12 cellular contexts compared by ENCODE assay signal in the genomic region with DNA sequence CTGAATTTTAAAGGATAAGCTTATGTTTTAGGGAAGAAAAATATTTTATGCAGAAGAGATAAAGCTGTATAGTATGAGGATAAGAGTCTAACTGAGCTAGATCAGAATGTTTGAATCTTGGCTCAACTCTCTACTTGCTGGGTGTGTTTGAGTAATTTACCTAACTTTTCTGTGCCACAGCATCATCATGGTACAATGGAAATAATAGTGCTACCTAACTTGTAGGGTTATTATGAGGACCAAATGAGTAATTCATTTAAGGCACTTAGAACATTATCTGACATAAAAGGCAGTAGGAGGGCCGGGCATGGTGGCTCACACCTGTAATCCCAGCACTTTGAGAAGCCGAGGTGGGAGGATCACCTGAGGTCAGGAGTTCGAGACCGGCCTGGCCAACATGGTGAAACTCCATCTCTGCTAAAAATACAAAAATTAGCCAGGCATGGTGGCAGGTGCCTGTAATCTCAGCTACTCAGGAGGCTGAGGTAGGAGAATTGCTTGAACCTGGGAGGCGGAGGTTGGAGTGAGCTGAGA. TPM values are rescaled to one million over a fixed set of nuclear protein-coding genes. Genes with fewer than 3 reads are reported as not detected.
DNase-seq lines count a peak whose midpoint lies in the region; ATAC-seq and TF ChIP-seq lines count a peak whose summit lies in the region.
"Not testable (repeated sequence)": the region's sequence is repeated elsewhere in the genome, so short reads cannot be mapped to it uniquely, and the experiment has no call there.
"Had no signal": no experiment of that assay in that cellular context is flagged by ENCODE, and none has a peak within 500 bp of the region (broad histone marks: within the 10 kb centered on the region; RNA-seq: fewer than 3 reads in every experiment).

No MANE protein-coding gene starts in this region.

- H3K9me3 ChIP-seq in CD8-positive, alpha-beta T cell (ENCODE audit: low read length); T-helper 17 cell (ENCODE audit: control insufficient read depth, low read length, poor library complexity, severe bottlenecking); naive thymus-derived CD4-positive, alpha-beta T cell (ENCODE audit: control insufficient read depth in 2 of 3, low read length in 3 of 3): not testable (repeated sequence)

- not testable (repeated sequence) for ATAC-seq in CD8-positive, alpha-beta T cell; T-helper 17 cell; naive thymus-derived CD4-positive, alpha-beta T cell
- peak; percentile 41 for ATAC-seq in stimulated activated naive CD8-positive, alpha-beta T cell treated with anti-CD3 and anti-CD28 coated beads, Interleukin-15, Interleukin-2, amounts not matched to agents 100 U/mL and 50 U/mL, for 24 hours

- H3K36me3 ChIP-seq in CD8-positive, alpha-beta T cell (ENCODE audit: insufficient read depth, low read length): peaks cover 34% of the 10 kb centered on the region
- H3K36me3 ChIP-seq in naive thymus-derived CD4-positive, alpha-beta T cell (ENCODE audit: control insufficient read depth in 2 of 3, insufficient read depth in 3 of 3, low read length in 3 of 3): peaks cover 33 to 45% (median 37%) of the 10 kb centered on the region in 3 experiments

- peak overlapping the region; percentile 100 for H3K27ac Mint-ChIP-seq in CD8-positive, alpha-beta T cell
- H3K27ac Mint-ChIP-seq in T-helper 17 cell: peak overlapping the region; percentile 100
- H3K27ac Mint-ChIP-seq in activated CD4-positive, alpha-beta T cell treated with anti-CD3 and anti-CD28 coated beads, Interleukin-2, amount 10 ng/mL, durations not matched to agents 7 days and 5 days: peak overlapping the region; percentile 99
- peak overlapping the region; percentile 99 for H3K27ac Mint-ChIP-seq in activated naive CD8-positive, alpha-beta T cell treated with anti-CD3 and anti-CD28 coated beads for 36 hours
- H3K27ac Mint-ChIP-seq in naive thymus-derived CD4-positive, alpha-beta T cell: peak overlapping the region; percentile 56 to 100 (median 99)

- H3K4me1 ChIP-seq in CD8-positive, alpha-beta T cell (ENCODE audit: insufficient read depth, low read length): peaks cover 76% of the 10 kb centered on the region
- peaks cover 50 to 70% of the 10 kb centered on the region in 2 donors for H3K4me1 ChIP-seq in naive thymus-derived CD4-positive, alpha-beta T cell (ENCODE audit: control insufficient read depth in 2 of 2, insufficient read depth in 2 of 2, low read length in 2 of 2)

- POLR2A ChIA-PET in CD8-positive, alpha-beta T cell (lab: Charles Lee): interaction anchor here (0.9 to 13.9 kb wide), 3 partner anchors 14 to 84 kb away, joined by 3 to 336 read pairs (median 3); partner anchors contain the start of genes CD3D, CD3G and JAML
- POLR2A ChIA-PET in activated CD4-positive, alpha-beta T cell treated with anti-CD3 and anti-CD28 coated beads, Interleukin-2, amount 10 ng/mL, durations not matched to agents 7 days and 5 days (lab: Charles Lee): not testable (repeated sequence)
- POLR2A ChIA-PET in naive thymus-derived CD4-positive, alpha-beta T cell (lab: Charles Lee): interaction anchor here (0.6 to 5.0 kb wide), 8 partner anchors 9 to 263 kb away, joined by 3 to 31 read pairs (median 3); partner anchors contain the start of genes ARCN1 and JAML

- H3K4me3 ChIP-seq in CD8-positive, alpha-beta T cell (ENCODE audit: low read depth, low read length): not testable (repeated sequence)
- H3K4me3 ChIP-seq in naive thymus-derived CD4-positive, alpha-beta T cell (ENCODE audit: low read length): peak overlapping the region; percentile 59

- not testable (repeated sequence) for H3K9me3 Mint-ChIP-seq in CD8-positive, alpha-beta T cell; activated CD4-positive, alpha-beta T cell treated with anti-CD3 and anti-CD28 coated beads, Interleukin-2, amount 10 ng/mL, durations not matched to agents 7 days and 5 days; activated naive CD8-positive, alpha-beta T cell treated with anti-CD3 and anti-CD28 coated beads for 36 hours; naive thymus-derived CD4-positive, alpha-beta T cell

- not testable (repeated sequence) for H3K27ac ChIP-seq in CD8-positive, alpha-beta T cell (ENCODE audit: low read depth, low read length)
- H3K27ac ChIP-seq in naive thymus-derived CD4-positive, alpha-beta T cell (ENCODE audit: low read depth, low read length): peak overlapping the region; percentile 92

- H3K27me3 ChIP-seq in CD8-positive, alpha-beta T cell (ENCODE audit: insufficient read depth, low read length); naive thymus-derived CD4-positive, alpha-beta T cell (ENCODE audit: control insufficient read depth in 2 of 2, insufficient read depth in 2 of 2, low read length in 2 of 2): not testable (repeated sequence)

- H3K27me3 Mint-ChIP-seq in CD8-positive, alpha-beta T cell (ENCODE audit: low read depth); T-helper 17 cell; activated CD4-positive, alpha-beta T cell treated with anti-CD3 and anti-CD28 coated beads, Interleukin-2, amount 10 ng/mL, durations not matched to agents 7 days and 5 days; activated naive CD8-positive, alpha-beta T cell treated with anti-CD3 and anti-CD28 coated beads for 36 hours; naive thymus-derived CD4-positive, alpha-beta T cell: not testable (repeated sequence)

- peaks cover 84% of the 10 kb centered on the region for H3K36me3 Mint-ChIP-seq in CD8-positive, alpha-beta T cell
- H3K36me3 Mint-ChIP-seq in T-helper 17 cell (ENCODE audit: low read depth): peaks cover 21% of the 10 kb centered on the region
- H3K36me3 Mint-ChIP-seq in activated CD4-positive, alpha-beta T cell treated with anti-CD3 and anti-CD28 coated beads, Interleukin-2, amount 10 ng/mL, durations not matched to agents 7 days and 5 days (ENCODE audit: low read depth): peaks cover 85% of the 10 kb centered on the region
- H3K36me3 Mint-ChIP-seq in activated naive CD8-positive, alpha-beta T cell treated with anti-CD3 and anti-CD28 coated beads for 36 hours: peaks cover 78% of the 10 kb centered on the region
- H3K36me3 Mint-ChIP-seq in naive thymus-derived CD4-positive, alpha-beta T cell: peaks cover 25 to 73% (median 65%) of the 10 kb centered on the region in 5 donors

- not testable (repeated sequence) for TF ChIP-seq CTCF in CD8-positive, alpha-beta T cell (IDR thresholded peaks at IDR 0.05)

- CTCF ChIA-PET in CD8-positive, alpha-beta T cell (lab: Charles Lee): interaction anchor here (0.7 to 3.0 kb wide), 6 partner anchors 10 to 501 kb away, joined by 3 to 17 read pairs (median 4); no protein-coding TSS in a partner anchor
- CTCF ChIA-PET in activated CD4-positive, alpha-beta T cell treated with anti-CD3 and anti-CD28 coated beads, Interleukin-2, amount 10 ng/mL, durations not matched to agents 7 days and 5 days (lab: Charles Lee): interaction anchor here (0.7 to 2.5 kb wide), 8 partner anchors 14 to 111 kb away, joined by 3 to 8 read pairs (median 5); no protein-coding TSS in a partner anchor
- CTCF ChIA-PET in naive thymus-derived CD4-positive, alpha-beta T cell (lab: Charles Lee): interaction anchor here (0.7 to 2.9 kb wide), 10 partner anchors 11 to 754 kb away, joined by 3 to 22 read pairs (median 3); partner anchors contain the start of genes CD3D and CD3G

- intact Hi-C loops in CD8-positive, alpha-beta T cell (cut with DNase I, micrococcal nuclease): loop anchor here in 1 of 2 experiments (5.0 kb wide), 2 partner anchors 57 to 618 kb away; partner anchors contain the start of genes BCL9L and MPZL3
- intact Hi-C loops in naive thymus-derived CD4-positive, alpha-beta T cell (cut with micrococcal nuclease): not testable (repeated sequence)

- peak overlapping the region; percentile 81 for H3K4me3 Mint-ChIP-seq in CD8-positive, alpha-beta T cell
- peak overlapping the region; percentile 64 for H3K4me3 Mint-ChIP-seq in T-helper 17 cell
- H3K4me3 Mint-ChIP-seq in activated CD4-positive, alpha-beta T cell treated with anti-CD3 and anti-CD28 coated beads, Interleukin-2, amount 10 ng/mL, durations not matched to agents 7 days and 5 days: peak overlapping the region; percentile 99
- H3K4me3 Mint-ChIP-seq in activated naive CD8-positive, alpha-beta T cell treated with anti-CD3 and anti-CD28 coated beads for 36 hours: peak overlapping the region; percentile 95
- H3K4me3 Mint-ChIP-seq in naive thymus-derived CD4-positive, alpha-beta T cell: peak overlapping the region; percentile 83 to 100 (median 99)

- DNase-seq in CD8-positive, alpha-beta T cell; T-helper 17 cell; activated CD4-positive, alpha-beta T cell treated with anti-CD3 and anti-CD28 coated beads, Interleukin-2, amount 10 ng/mL, durations not matched to agents 7 days and 5 days; activated naive CD8-positive, alpha-beta T cell treated with anti-CD3 and anti-CD28 coated beads for 36 hours; stimulated activated naive CD8-positive, alpha-beta T cell treated with anti-CD3 and anti-CD28 coated beads, Interleukin-15, Interleukin-2, amounts not matched to agents 100 U/mL and 50 U/mL, for 24 hours: not testable (repeated sequence)
- peak; percentile 40 for DNase-seq in activated T-cell treated with anti-CD3 and anti-CD28 coated beads, Interleukin-2, amount 50 U/mL, for 1 hour
- peak; percentile 36 for DNase-seq in activated naive CD4-positive, alpha-beta T cell treated with Interleukin-2 at 50 U/mL for 16 hours
- DNase-seq in naive thymus-derived CD4-positive, alpha-beta T cell: peak in 1 of 9 donors; percentile 36

- peaks cover 89% of the 10 kb centered on the region for H3K4me1 Mint-ChIP-seq in CD8-positive, alpha-beta T cell (ENCODE audit: low read depth)
- peaks cover 63% of the 10 kb centered on the region for H3K4me1 Mint-ChIP-seq in T-helper 17 cell
- H3K4me1 Mint-ChIP-seq in activated CD4-positive, alpha-beta T cell treated with anti-CD3 and anti-CD28 coated beads, Interleukin-2, amount 10 ng/mL, durations not matched to agents 7 days and 5 days: peaks cover 82% of the 10 kb centered on the region
- peaks cover 73% of the 10 kb centered on the region for H3K4me1 Mint-ChIP-seq in activated naive CD8-positive, alpha-beta T cell treated with anti-CD3 and anti-CD28 coated beads for 36 hours
- H3K4me1 Mint-ChIP-seq in naive thymus-derived CD4-positive, alpha-beta T cell: peaks cover 52 to 91% (median 78%) of the 10 kb centered on the region in 7 donors

RNA-seq across cellular contexts. Expression of gene CD3E, which starts 4.5 kb away (rescaled TPM):
- 100 to 1,000 TPM; 413 to 436 TPM for total RNA-seq in CD8-positive, alpha-beta T cell
- total RNA-seq in T-helper 17 cell: 100 to 1,000 TPM; 511 to 544 TPM
- total RNA-seq in activated CD4-positive, alpha-beta T cell treated with anti-CD3 and anti-CD28 coated beads, Interleukin-2, amount 10 ng/mL, durations not matched to agents 7 days and 5 days: 100 to 1,000 TPM; 680 to 841 TPM
- 100 to 1,000 TPM; 364 TPM for total RNA-seq in activated naive CD8-positive, alpha-beta T cell treated with anti-CD3 and anti-CD28 coated beads for 36 hours
- total RNA-seq in naive thymus-derived CD4-positive, alpha-beta T cell: 100 to 1,000 TPM; 392 to 706 (median 670) TPM
- polyA plus RNA-seq in naive thymus-derived CD4-positive, alpha-beta T cell: 1,000 to 10,000 TPM in 1 of 2 donors, 100 to 1,000 TPM in 1; 987 to 1,286 TPM
- total RNA-seq: H4, NCI-H460 had no signal

RNA-seq across cellular contexts. Expression of gene CD3D, which starts 33.4 kb away (rescaled TPM):
- total RNA-seq in CD8-positive, alpha-beta T cell: 100 to 1,000 TPM; 244 to 265 TPM
- total RNA-seq in T-helper 17 cell: 100 to 1,000 TPM; 313 to 354 TPM
- total RNA-seq in activated CD4-positive, alpha-beta T cell treated with anti-CD3 and anti-CD28 coated beads, Interleukin-2, amount 10 ng/mL, durations not matched to agents 7 days and 5 days: 100 to 1,000 TPM; 489 to 557 TPM
- 100 to 1,000 TPM; 341 to 350 TPM for total RNA-seq in activated naive CD8-positive, alpha-beta T cell treated with anti-CD3 and anti-CD28 coated beads for 36 hours
- 100 to 1,000 TPM; 232 to 597 (median 352) TPM for total RNA-seq in naive thymus-derived CD4-positive, alpha-beta T cell
- 1,000 to 10,000 TPM in 1 of 2 donors, 100 to 1,000 TPM in 1; 947 to 1,287 TPM for polyA plus RNA-seq in naive thymus-derived CD4-positive, alpha-beta T cell
- total RNA-seq: Caco-2, H4, NCI-H460 had no signal

RNA-seq across cellular contexts. Expression of gene CD3G, which starts 35.1 kb away (rescaled TPM):
- 10 to 100 TPM; 88.8 to 98.6 TPM for total RNA-seq in CD8-positive, alpha-beta T cell
- 100 to 1,000 TPM; 156 to 170 TPM for total RNA-seq in T-helper 17 cell
- total RNA-seq in activated CD4-positive, alpha-beta T cell treated with anti-CD3 and anti-CD28 coated beads, Interleukin-2, amount 10 ng/mL, durations not matched to agents 7 days and 5 days: 100 to 1,000 TPM; 264 to 268 TPM
- total RNA-seq in activated naive CD8-positive, alpha-beta T cell treated with anti-CD3 and anti-CD28 coated beads for 36 hours: 100 to 1,000 TPM; 133 to 142 TPM
- 100 to 1,000 TPM; 122 to 220 (median 192) TPM for total RNA-seq in naive thymus-derived CD4-positive, alpha-beta T cell
- polyA plus RNA-seq in naive thymus-derived CD4-positive, alpha-beta T cell: 100 to 1,000 TPM; 333 to 459 TPM
- total RNA-seq: H4, HT1080, NCI-H460 had no signal

RNA-seq across cellular contexts. Expression of gene MPZL2, which starts 45.0 kb away (rescaled TPM):
- total RNA-seq in CD8-positive, alpha-beta T cell: 1 to 10 TPM; 1.2 to 1.4 TPM
- under 1 TPM; 0.50 to 0.99 TPM for total RNA-seq in T-helper 17 cell
- total RNA-seq in activated CD4-positive, alpha-beta T cell treated with anti-CD3 and anti-CD28 coated beads, Interleukin-2, amount 10 ng/mL, durations not matched to agents 7 days and 5 days: 1 to 10 TPM; 5.5 to 6.0 TPM
- total RNA-seq in activated naive CD8-positive, alpha-beta T cell treated with anti-CD3 and anti-CD28 coated beads for 36 hours: 10 to 100 TPM; 18.8 to 20.1 TPM
- 1 to 10 TPM in 4 of 5 experiments, under 1 TPM in 1; 0.69 to 5.9 (median 1.6) TPM for total RNA-seq in naive thymus-derived CD4-positive, alpha-beta T cell
- 1 to 10 TPM; 1.2 to 1.5 TPM for polyA plus RNA-seq in naive thymus-derived CD4-positive, alpha-beta T cell

RNA-seq across cellular contexts. Expression of gene UBE4A, which starts 50.3 kb away (rescaled TPM):
- 10 to 100 TPM; 53.7 to 57.5 TPM for total RNA-seq in CD8-positive, alpha-beta T cell
- 10 to 100 TPM; 39.4 to 43.5 TPM for total RNA-seq in T-helper 17 cell
- 10 to 100 TPM; 42.6 to 49.1 TPM for total RNA-seq in activated CD4-positive, alpha-beta T cell treated with anti-CD3 and anti-CD28 coated beads, Interleukin-2, amount 10 ng/mL, durations not matched to agents 7 days and 5 days
- total RNA-seq in activated naive CD8-positive, alpha-beta T cell treated with anti-CD3 and anti-CD28 coated beads for 36 hours: 10 to 100 TPM; 55.0 to 56.3 TPM
- 10 to 100 TPM; 38.4 to 54.5 (median 46.9) TPM for total RNA-seq in naive thymus-derived CD4-positive, alpha-beta T cell
- 10 to 100 TPM; 20.3 to 31.7 TPM for polyA plus RNA-seq in naive thymus-derived CD4-positive, alpha-beta T cell
